ENCODE assay signal across 1 cellular context in the genomic region with DNA sequence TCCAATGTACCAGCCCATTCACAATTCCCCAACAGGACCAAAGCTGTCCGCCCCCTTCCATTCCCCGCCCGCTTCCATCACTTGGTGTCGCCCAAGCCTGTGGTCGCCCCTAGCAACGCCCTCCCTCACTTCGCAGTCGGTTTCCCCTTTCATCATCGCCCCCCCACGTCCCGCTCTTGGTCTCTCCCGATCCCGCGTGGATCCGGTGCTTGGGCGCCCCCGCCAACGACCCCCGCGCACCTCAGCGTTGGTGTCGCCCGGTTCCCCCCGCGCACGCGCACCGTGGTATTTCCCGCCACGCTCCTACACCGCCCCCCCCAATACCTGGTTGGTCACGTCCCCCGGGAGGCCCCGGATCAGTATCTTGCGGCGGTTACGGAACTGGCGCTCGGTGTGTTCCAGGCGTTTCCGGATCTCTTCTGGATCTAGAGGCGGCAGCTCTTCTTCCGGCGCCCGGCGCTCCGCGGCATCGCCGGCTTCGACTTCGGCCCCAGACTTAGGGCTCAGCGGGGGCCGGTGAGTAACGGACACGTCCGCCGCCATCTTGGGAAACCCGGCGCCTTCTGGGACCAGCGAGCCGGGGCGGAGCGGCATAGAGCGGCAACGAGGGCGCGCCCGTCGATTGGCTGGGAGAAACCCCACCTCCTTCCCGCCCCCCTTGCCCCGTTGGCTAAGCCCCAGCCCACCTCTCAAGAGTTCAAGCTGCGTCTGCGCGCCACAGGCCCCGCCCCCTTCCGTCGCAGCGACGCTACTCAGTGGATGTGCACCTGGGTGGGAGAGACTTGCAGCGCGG.
TF ChIP-seq lines count a peak whose summit lies in the region.

A gene with protein sequence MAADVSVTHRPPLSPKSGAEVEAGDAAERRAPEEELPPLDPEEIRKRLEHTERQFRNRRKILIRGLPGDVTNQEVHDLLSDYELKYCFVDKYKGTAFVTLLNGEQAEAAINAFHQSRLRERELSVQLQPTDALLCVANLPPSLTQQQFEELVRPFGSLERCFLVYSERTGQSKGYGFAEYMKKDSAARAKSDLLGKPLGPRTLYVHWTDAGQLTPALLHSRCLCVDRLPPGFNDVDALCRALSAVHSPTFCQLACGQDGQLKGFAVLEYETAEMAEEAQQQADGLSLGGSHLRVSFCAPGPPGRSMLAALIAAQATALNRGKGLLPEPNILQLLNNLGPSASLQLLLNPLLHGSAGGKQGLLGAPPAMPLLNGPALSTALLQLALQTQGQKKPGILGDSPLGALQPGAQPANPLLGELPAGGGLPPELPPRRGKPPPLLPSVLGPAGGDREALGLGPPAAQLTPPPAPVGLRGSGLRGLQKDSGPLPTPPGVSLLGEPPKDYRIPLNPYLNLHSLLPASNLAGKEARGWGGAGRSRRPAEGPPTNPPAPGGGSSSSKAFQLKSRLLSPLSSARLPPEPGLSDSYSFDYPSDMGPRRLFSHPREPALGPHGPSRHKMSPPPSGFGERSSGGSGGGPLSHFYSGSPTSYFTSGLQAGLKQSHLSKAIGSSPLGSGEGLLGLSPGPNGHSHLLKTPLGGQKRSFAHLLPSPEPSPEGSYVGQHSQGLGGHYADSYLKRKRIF (minus strand): TSS at position 565 of the 793 bp plus-strand sequence. CDS start 22 bp downstream, at position 543.

TF ChIP-seq in Ishikawa, 13 proteins besides CTCF, POLR2A, EP300 and RAD21 (continued from another document):
- TF ChIP-seq, protein P1, sequence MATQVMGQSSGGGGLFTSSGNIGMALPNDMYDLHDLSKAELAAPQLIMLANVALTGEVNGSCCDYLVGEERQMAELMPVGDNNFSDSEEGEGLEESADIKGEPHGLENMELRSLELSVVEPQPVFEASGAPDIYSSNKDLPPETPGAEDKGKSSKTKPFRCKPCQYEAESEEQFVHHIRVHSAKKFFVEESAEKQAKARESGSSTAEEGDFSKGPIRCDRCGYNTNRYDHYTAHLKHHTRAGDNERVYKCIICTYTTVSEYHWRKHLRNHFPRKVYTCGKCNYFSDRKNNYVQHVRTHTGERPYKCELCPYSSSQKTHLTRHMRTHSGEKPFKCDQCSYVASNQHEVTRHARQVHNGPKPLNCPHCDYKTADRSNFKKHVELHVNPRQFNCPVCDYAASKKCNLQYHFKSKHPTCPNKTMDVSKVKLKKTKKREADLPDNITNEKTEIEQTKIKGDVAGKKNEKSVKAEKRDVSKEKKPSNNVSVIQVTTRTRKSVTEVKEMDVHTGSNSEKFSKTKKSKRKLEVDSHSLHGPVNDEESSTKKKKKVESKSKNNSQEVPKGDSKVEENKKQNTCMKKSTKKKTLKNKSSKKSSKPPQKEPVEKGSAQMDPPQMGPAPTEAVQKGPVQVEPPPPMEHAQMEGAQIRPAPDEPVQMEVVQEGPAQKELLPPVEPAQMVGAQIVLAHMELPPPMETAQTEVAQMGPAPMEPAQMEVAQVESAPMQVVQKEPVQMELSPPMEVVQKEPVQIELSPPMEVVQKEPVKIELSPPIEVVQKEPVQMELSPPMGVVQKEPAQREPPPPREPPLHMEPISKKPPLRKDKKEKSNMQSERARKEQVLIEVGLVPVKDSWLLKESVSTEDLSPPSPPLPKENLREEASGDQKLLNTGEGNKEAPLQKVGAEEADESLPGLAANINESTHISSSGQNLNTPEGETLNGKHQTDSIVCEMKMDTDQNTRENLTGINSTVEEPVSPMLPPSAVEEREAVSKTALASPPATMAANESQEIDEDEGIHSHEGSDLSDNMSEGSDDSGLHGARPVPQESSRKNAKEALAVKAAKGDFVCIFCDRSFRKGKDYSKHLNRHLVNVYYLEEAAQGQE (IDR thresholded peaks at IDR 0.05; ENCODE audit: low read depth): no peak
- TF ChIP-seq, protein P2, sequence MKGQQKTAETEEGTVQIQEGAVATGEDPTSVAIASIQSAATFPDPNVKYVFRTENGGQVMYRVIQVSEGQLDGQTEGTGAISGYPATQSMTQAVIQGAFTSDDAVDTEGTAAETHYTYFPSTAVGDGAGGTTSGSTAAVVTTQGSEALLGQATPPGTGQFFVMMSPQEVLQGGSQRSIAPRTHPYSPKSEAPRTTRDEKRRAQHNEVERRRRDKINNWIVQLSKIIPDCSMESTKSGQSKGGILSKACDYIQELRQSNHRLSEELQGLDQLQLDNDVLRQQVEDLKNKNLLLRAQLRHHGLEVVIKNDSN (IDR thresholded peaks at IDR 0.05): no peak
- peak; percentile 32; the same call in 1 of the 2 replicates for TF ChIP-seq CREB1 (IDR thresholded peaks at IDR 0.05; ENCODE audit: low read depth)
- TF ChIP-seq NFIC (IDR thresholded peaks at IDR 0.05): no peak
